Comparison of ENCODE assay signal across 26 cellular contexts in the genomic region with DNA sequence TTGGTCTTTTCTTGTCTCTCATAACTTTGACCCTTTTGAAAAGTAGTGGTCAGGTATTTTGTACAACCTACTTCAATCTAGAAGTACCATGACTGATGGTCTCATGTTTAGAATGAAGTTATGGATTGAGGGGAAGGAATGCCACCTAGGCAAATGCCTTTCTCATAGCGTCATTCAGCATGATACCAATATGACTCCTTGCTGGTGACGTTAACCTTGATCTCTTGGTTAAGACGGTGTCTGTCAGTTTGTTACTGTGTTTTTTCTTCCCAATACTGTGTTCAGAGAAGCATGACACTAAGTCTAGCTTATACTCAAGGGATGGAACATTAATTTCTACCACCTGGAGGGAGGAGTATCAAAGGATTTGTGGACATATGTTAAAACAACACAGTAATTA.
DNase-seq lines count a peak whose midpoint lies in the region; ATAC-seq, FAIRE-seq and TF ChIP-seq lines count a peak whose summit lies in the region.
"Had no signal": no experiment of that assay in that cellular context is flagged by ENCODE, and none has a peak within 500 bp of the region (broad histone marks: within the 10 kb centered on the region; RNA-seq: fewer than 3 reads in every experiment).

No MANE protein-coding gene starts in this region.

- intact Hi-C loops in naive thymus-derived CD4-positive, alpha-beta T cell (cut with micrococcal nuclease) = no loop called here

- H3K27me3 ChIP-seq in bronchial epithelial cell (ENCODE audit: control insufficient read depth, insufficient read depth, low read length) = no peaks in the 10 kb centered on the region
- no peaks in the 10 kb centered on the region for H3K27me3 ChIP-seq in naive thymus-derived CD4-positive, alpha-beta T cell (ENCODE audit: control insufficient read depth in 2 of 2, insufficient read depth in 2 of 2, low read length in 2 of 2)
- H3K27me3 ChIP-seq: cardiac muscle cell, gastroesophageal sphincter, tibial nerve had no signal

- POLR2A ChIA-PET in naive thymus-derived CD4-positive, alpha-beta T cell (lab: Charles Lee) = no interaction called here

- H3K4me1 ChIP-seq in naive thymus-derived CD4-positive, alpha-beta T cell (ENCODE audit: control insufficient read depth in 2 of 2, insufficient read depth in 2 of 2, low read length in 2 of 2) = no peaks in the 10 kb centered on the region
- H3K4me1 ChIP-seq: gastroesophageal sphincter, left ventricle myocardium inferior, tibial nerve had no signal

- H3K9me3 Mint-ChIP-seq in natural killer cell treated with Interleukin-12 subunit alpha and Interleukin-12 subunit beta and Interleukin-15 and Interleukin-18, amount 100 ng/mL, for 72 hours = peaks cover 10% of the 10 kb centered on the region
- peaks cover 0 to 7% (median 0%) of the 10 kb centered on the region in 11 donors for H3K9me3 Mint-ChIP-seq in naive thymus-derived CD4-positive, alpha-beta T cell
- H3K9me3 Mint-ChIP-seq: activated T-helper 2 cell treated with anti-CD3 and anti-CD28 coated beads, Interferon-gamma antibody, Interleukin-2, Interleukin-4, amounts not matched to agents 10 μg/mL and 5 μg/mL and 100 μg/mL, durations not matched to agents 14 hours and 24 hours and 36 hours had no signal

- no peak overlapping the region for H3K4me3 Mint-ChIP-seq in natural killer cell treated with Interleukin-12 subunit alpha and Interleukin-12 subunit beta and Interleukin-15 and Interleukin-18, amount 100 ng/mL, for 72 hours
- no peak overlapping the region for H3K4me3 Mint-ChIP-seq in naive thymus-derived CD4-positive, alpha-beta T cell
- H3K4me3 Mint-ChIP-seq: activated CD8-positive, alpha-beta memory T cell treated with anti-CD3 and anti-CD28 coated beads, Interleukin-2, amount 10 ng/mL, durations not matched to agents 7 days and 5 days; B cell had no signal

- H3K27ac Mint-ChIP-seq in natural killer cell treated with Interleukin-12 subunit alpha and Interleukin-12 subunit beta and Interleukin-15 and Interleukin-18, amount 100 ng/mL, for 72 hours = no peak overlapping the region
- no peak overlapping the region for H3K27ac Mint-ChIP-seq in naive thymus-derived CD4-positive, alpha-beta T cell
- H3K27ac Mint-ChIP-seq: activated CD8-positive, alpha-beta memory T cell treated with anti-CD3 and anti-CD28 coated beads, Interleukin-2, amount 10 ng/mL, durations not matched to agents 7 days and 5 days; activated T-helper 2 cell treated with anti-CD3 and anti-CD28 coated beads, Interferon-gamma antibody, Interleukin-2, Interleukin-4, amounts not matched to agents 10 μg/mL and 5 μg/mL and 100 μg/mL, durations not matched to agents 14 hours and 24 hours and 36 hours; B cell had no signal

- no peaks in the 10 kb centered on the region for H3K27me3 Mint-ChIP-seq in natural killer cell treated with Interleukin-12 subunit alpha and Interleukin-12 subunit beta and Interleukin-15 and Interleukin-18, amount 100 ng/mL, for 72 hours
- peaks cover 0 to 4% (median 0%) of the 10 kb centered on the region in 5 donors for H3K27me3 Mint-ChIP-seq in naive thymus-derived CD4-positive, alpha-beta T cell
- H3K27me3 Mint-ChIP-seq: activated CD8-positive, alpha-beta memory T cell treated with anti-CD3 and anti-CD28 coated beads, Interleukin-2, amount 10 ng/mL, durations not matched to agents 7 days and 5 days; B cell had no signal

- TF ChIP-seq CTCF in bronchial epithelial cell (IDR thresholded peaks at IDR 0.05; ENCODE audit: insufficient read depth, low read length, severe bottlenecking) = no peak

- CTCF ChIA-PET in naive thymus-derived CD4-positive, alpha-beta T cell (lab: Charles Lee) = no interaction called here

- no peaks in the 10 kb centered on the region for H3K36me3 ChIP-seq in bronchial epithelial cell (ENCODE audit: control insufficient read depth, insufficient read depth, low read length)
- H3K36me3 ChIP-seq in naive thymus-derived CD4-positive, alpha-beta T cell (ENCODE audit: control insufficient read depth in 2 of 3, insufficient read depth in 3 of 3, low read length in 3 of 3) = no peaks in the 10 kb centered on the region
- H3K36me3 ChIP-seq: cardiac muscle cell, gastroesophageal sphincter, left ventricle myocardium inferior, tibial nerve had no signal

- no peaks in the 10 kb centered on the region for H3K36me3 Mint-ChIP-seq in natural killer cell treated with Interleukin-12 subunit alpha and Interleukin-12 subunit beta and Interleukin-15 and Interleukin-18, amount 100 ng/mL, for 72 hours
- H3K36me3 Mint-ChIP-seq in naive thymus-derived CD4-positive, alpha-beta T cell = no peaks in the 10 kb centered on the region
- H3K36me3 Mint-ChIP-seq: activated CD8-positive, alpha-beta memory T cell treated with anti-CD3 and anti-CD28 coated beads, Interleukin-2, amount 10 ng/mL, durations not matched to agents 7 days and 5 days had no signal

- DNase-seq in EL = peak; percentile 72
- DNase-seq in M059J (ENCODE audit: low read depth) = peak; percentile 83
- peak; percentile 50 for DNase-seq in bronchial epithelial cell (ENCODE audit: low read depth)
- peak; percentile 40 for DNase-seq in non-pigmented ciliary epithelial cell (ENCODE audit: low read depth)
- no peak for DNase-seq in natural killer cell treated with Interleukin-12 subunit alpha and Interleukin-12 subunit beta and Interleukin-15 and Interleukin-18, amount 100 ng/mL, for 72 hours (ENCODE audit: low spot score)
- DNase-seq in naive thymus-derived CD4-positive, alpha-beta T cell = no peak
- DNase-seq in caudate nucleus (lab: John Stamatoyannopoulos, UW) = no peak
- DNase-seq: activated CD4-positive, alpha-beta T cell treated with anti-CD3 and anti-CD28 coated beads for 48 hours; activated CD8-positive, alpha-beta memory T cell treated with anti-CD3 and anti-CD28 coated beads, Interleukin-2, amount 10 ng/mL, durations not matched to agents 7 days and 5 days; Calu3; erythroblast; GDM1; left ventricle myocardium inferior; NCI-H1048; NCI-H2029; NK-92 treated with Interleukin-12 subunit alpha and Interleukin-12 subunit beta, amount 100 ng/mL, for 24 hours; occipital lobe; stimulated activated naive CD8-positive, alpha-beta T cell treated with anti-CD3 and anti-CD28 coated beads, Interleukin-15, Interleukin-2, amounts not matched to agents 100 U/mL and 50 U/mL, for 24 hours had no signal

- H3K4me1 Mint-ChIP-seq in natural killer cell treated with Interleukin-12 subunit alpha and Interleukin-12 subunit beta and Interleukin-15 and Interleukin-18, amount 100 ng/mL, for 72 hours (ENCODE audit: low read depth in 2 of 2) = no peaks in the 10 kb centered on the region
- H3K4me1 Mint-ChIP-seq in naive thymus-derived CD4-positive, alpha-beta T cell = no peaks in the 10 kb centered on the region
- H3K4me1 Mint-ChIP-seq: activated CD8-positive, alpha-beta memory T cell treated with anti-CD3 and anti-CD28 coated beads, Interleukin-2, amount 10 ng/mL, durations not matched to agents 7 days and 5 days; B cell had no signal

- H3K27ac ChIP-seq in naive thymus-derived CD4-positive, alpha-beta T cell (ENCODE audit: low read depth, low read length) = no peak overlapping the region
- no peak overlapping the region for H3K27ac ChIP-seq in caudate nucleus (ENCODE audit: low read depth, low read length)
- H3K27ac ChIP-seq: cardiac muscle cell, gastroesophageal sphincter, HL-60, left ventricle myocardium inferior, tibial nerve had no signal

- ATAC-seq in natural killer cell treated with Interleukin-12 subunit alpha and Interleukin-12 subunit beta and Interleukin-15 and Interleukin-18, amount 100 ng/mL, for 72 hours = no peak
- no peak for ATAC-seq in naive thymus-derived CD4-positive, alpha-beta T cell
- ATAC-seq in GM18867 (IDR thresholded peaks at IDR 0.05; ENCODE audit: unreplicated experiment) = no peak
- ATAC-seq: activated CD8-positive, alpha-beta memory T cell treated with anti-CD3 and anti-CD28 coated beads, Interleukin-2, amount 10 ng/mL, durations not matched to agents 7 days and 5 days; gastroesophageal sphincter; stimulated activated naive CD8-positive, alpha-beta T cell treated with anti-CD3 and anti-CD28 coated beads, Interleukin-15, Interleukin-2, amounts not matched to agents 100 U/mL and 50 U/mL, for 24 hours had no signal

- no peak for FAIRE-seq in bronchial epithelial cell (lab: Jason Lieb, UNC)
- FAIRE-seq: GM19239 had no signal

- H3K9me3 ChIP-seq in naive thymus-derived CD4-positive, alpha-beta T cell (ENCODE audit: control insufficient read depth in 2 of 3, low read length in 3 of 3) = no peaks in the 10 kb centered on the region
- H3K9me3 ChIP-seq: gastroesophageal sphincter, left ventricle myocardium inferior, tibial nerve had no signal

- H3K4me3 ChIP-seq in bronchial epithelial cell (ENCODE audit: low read depth, low read length) = no peak overlapping the region
- H3K4me3 ChIP-seq in naive thymus-derived CD4-positive, alpha-beta T cell (ENCODE audit: low read length) = no peak overlapping the region
- H3K4me3 ChIP-seq: cardiac muscle cell, gastroesophageal sphincter, left ventricle myocardium inferior, tibial nerve had no signal

Comparison
In these comparisons a context has a peak if more than half of its experiments do, and no peak if none do; other contexts are left out.
1. DNase-seq: peak in EL (single experiment), M059J (single experiment), bronchial epithelial cell (single experiment) and non-pigmented ciliary epithelial cell (single experiment); none in natural killer cell treated with Interleukin-12 subunit alpha and Interleukin-12 subunit beta and Interleukin-15 and Interleukin-18, amount 100 ng/mL, for 72 hours (single experiment), naive thymus-derived CD4-positive, alpha-beta T cell (0 of 9) and caudate nucleus (0 of 61).